ENCODE assay signal across 23 cellular contexts in the genomic region with DNA sequence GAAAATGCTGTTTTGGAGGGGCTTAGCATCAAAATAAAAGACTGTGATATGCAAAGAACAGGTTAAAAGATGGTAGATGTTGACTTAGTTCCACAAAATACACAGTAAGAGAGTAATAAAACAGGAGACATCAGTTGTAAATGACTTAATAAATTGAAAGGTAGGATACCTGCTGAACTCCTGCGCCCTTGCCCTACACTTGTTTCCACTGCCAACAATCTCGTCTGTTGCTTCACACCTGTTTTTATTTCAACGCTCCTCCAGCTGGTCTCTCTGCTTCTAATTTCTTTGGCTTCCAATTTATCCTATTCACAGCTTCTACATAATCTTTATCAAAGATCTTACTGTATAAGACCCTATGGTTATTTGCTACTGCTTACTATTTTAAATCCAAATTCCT.
"Had no signal": no experiment of that assay in that cellular context is flagged by ENCODE, and none has a peak within 500 bp of the region (broad histone marks: within the 10 kb centered on the region; RNA-seq: fewer than 3 reads in every experiment).

No MANE protein-coding gene starts in this region.

- H3K4me1 ChIP-seq: SJSA1 had no signal

- H3K4me3 Mint-ChIP-seq: IgD-negative memory B cell had no signal

- H3K27ac Mint-ChIP-seq: IgD-negative memory B cell had no signal

- H3K27me3 ChIP-seq: MG63, SJSA1 had no signal

- DNase-seq: Kasumi-1, MG63, NCI-H1092 treated with DMSO at 0.1 percent for 48 hours, NCI-H1436, NCI-H187, NCI-H2029, NCI-H2081 treated with DMSO at 0.1 percent for 48 hours, NCI-H2171, NCI-H226, NCI-H446, NCI-H510A, NCI-H524 treated with DMSO at 0.1 percent for 48 hours, NCI-H69, NCI-H82, Right ventricle myocardium superior, RPMI8226, SIG-M5 had no signal

- H3K36me3 ChIP-seq: MG63, SJSA1 had no signal

- H3K27ac ChIP-seq: HL-60, KMS-11, SJSA1, SK-N-MC had no signal

- ATAC-seq: K562 had no signal

- H3K27me3 Mint-ChIP-seq: IgD-negative memory B cell had no signal

- H3K9me3 ChIP-seq: SJSA1 had no signal

- H3K4me3 ChIP-seq: K562, MG63, SJSA1, SK-N-MC had no signal
